ENCODE assay signal across 34 cellular contexts in genomic region chr6:70714716-70715257, GRCh38.
"Had no signal": no experiment of that assay in that cellular context is flagged by ENCODE, and none has a peak within 500 bp of the region (broad histone marks: within the 10 kb centered on the region; RNA-seq: fewer than 3 reads in every experiment).

No MANE protein-coding gene starts in this region.

- H3K27ac ChIP-seq: adrenal gland, body of pancreas, cardiac muscle cell, VCaP had no signal

- H3K36me3 ChIP-seq: adrenal gland, cardiac muscle cell had no signal

- H3K27me3 ChIP-seq: adrenal gland, body of pancreas, cardiac muscle cell had no signal

- H3K4me1 ChIP-seq: adrenal gland, body of pancreas had no signal

- FAIRE-seq: astrocyte, bronchial epithelial cell, TTC549 had no signal

- DNase-seq: activated B cell treated with CpG ODN at 0.5 μM for 24 hours; activated CD4-positive, alpha-beta memory T cell treated with anti-CD3 and anti-CD28 coated beads for 36 hours; activated CD4-positive, alpha-beta T cell treated with anti-CD3 and anti-CD28 coated beads for 4 hours; activated CD4-positive, alpha-beta T cell treated with anti-CD3 and anti-CD28 coated beads, Interleukin-2, amount 10 ng/mL, durations not matched to agents 24 days and 14 days; activated CD4-positive, alpha-beta T cell treated with anti-CD3 and anti-CD28 coated beads, Interleukin-2, amount 50 U/mL, for 1 hour; activated CD4-positive, alpha-beta T cell treated with anti-CD3 and anti-CD28 coated beads, Interleukin-2, amount 50 U/mL, for 4 hours; activated CD4-positive, CD25-positive, alpha-beta regulatory T cell treated with anti-CD3 and anti-CD28 coated beads, Interleukin-2, amount 50 U/mL, for 72 hours; activated CD8-positive, alpha-beta memory T cell treated with anti-CD3 and anti-CD28 coated beads, Interleukin-2, amount 50 U/mL, for 4 hours; activated CD8-positive, alpha-beta T cell treated with anti-CD3 and anti-CD28 coated beads for 36 hours; activated effector memory CD4-positive, alpha-beta T cell treated with anti-CD3 and anti-CD28 coated beads, Interleukin-2, amount 50 U/mL, for 16 hours; activated gamma-delta T cell treated with Interleukin-2 at 50 U/mL for 16 hours; activated naive CD4-positive, alpha-beta T cell; activated naive CD4-positive, alpha-beta T cell treated with anti-CD3 and anti-CD28 coated beads for 36 hours; activated naive CD4-positive, alpha-beta T cell treated with anti-CD3 and anti-CD28 coated beads, Interleukin-2, amount 50 U/mL, for 16 hours; activated naive CD8-positive, alpha-beta T cell treated with anti-CD3 and anti-CD28 coated beads for 36 hours; activated T-cell treated with anti-CD3 and anti-CD28 coated beads for 4 hours; activated T-cell treated with anti-CD3 and anti-CD28 coated beads, Interleukin-2, amount 50 U/mL, for 1 hour; activated T-cell treated with anti-CD3 and anti-CD28 coated beads, Interleukin-2, amount 50 U/mL, for 4 hours; activated T-cell treated with anti-CD3 and anti-CD28 coated beads, Interleukin-2, amount 50 U/mL, for 72 hours; adrenal gland; amniotic stem cell; aorta; body of pancreas; caudate nucleus; cerebellar nuclear complex; T-helper 2 cell; T-helper 9 cell had no signal

- H3K4me3 ChIP-seq: adrenal gland, body of pancreas, cardiac muscle cell had no signal

- ATAC-seq: activated CD8-positive, alpha-beta T cell treated with anti-CD3 and anti-CD28 coated beads for 36 hours; activated naive CD4-positive, alpha-beta T cell treated with anti-CD3 and anti-CD28 coated beads, Interleukin-2, amount 50 U/mL, for 72 hours; activated T-cell treated with anti-CD3 and anti-CD28 coated beads, Interleukin-2, amount 50 U/mL, for 4 hours; activated T-cell treated with anti-CD3 and anti-CD28 coated beads, Interleukin-2, amount 50 U/mL, for 72 hours; activated T-helper 17 cell treated with anti-CD3 and anti-CD28 coated beads, Interleukin-2, amount 50 U/mL, for 72 hours; body of pancreas had no signal
